In genomic region chr2:105593221-105593967, GRCh38 we compare ENCODE assay signal across 28 cellular contexts.
DNase-seq lines count a peak whose midpoint lies in the region; ATAC-seq, FAIRE-seq and TF ChIP-seq lines count a peak whose summit lies in the region.
"Had no signal": no experiment of that assay in that cellular context is flagged by ENCODE, and none has a peak within 500 bp of the region (broad histone marks: within the 10 kb centered on the region; RNA-seq: fewer than 3 reads in every experiment).

No MANE protein-coding gene starts in this region.

- peaks cover 3% of the 10 kb centered on the region for H3K9me3 Mint-ChIP-seq in astrocyte (ENCODE audit: unreplicated experiment)
- H3K9me3 Mint-ChIP-seq in activated naive CD4-positive, alpha-beta T cell treated with anti-CD3 and anti-CD28 coated beads, Interleukin-2, amount 50 U/mL, for 72 hours = peaks cover 8 to 10% of the 10 kb centered on the region in 2 donors
- peaks cover 7% of the 10 kb centered on the region for H3K9me3 Mint-ChIP-seq in natural killer cell treated with Interleukin-12 subunit alpha and Interleukin-12 subunit beta and Interleukin-15 and Interleukin-18, amount 100 ng/mL, for 72 hours

- H3K4me2 ChIP-seq in astrocyte (ENCODE audit: low read length) = no peak overlapping the region

- no peak for ATAC-seq in heart right ventricle
- ATAC-seq in activated naive CD4-positive, alpha-beta T cell treated with anti-CD3 and anti-CD28 coated beads, Interleukin-2, amount 50 U/mL, for 72 hours = no peak
- no peak for ATAC-seq in natural killer cell treated with Interleukin-12 subunit alpha and Interleukin-12 subunit beta and Interleukin-15 and Interleukin-18, amount 100 ng/mL, for 72 hours
- ATAC-seq: activated naive CD8-positive, alpha-beta T cell treated with anti-CD3 and anti-CD28 coated beads, Interleukin-2, amount 50 U/mL, for 24 hours; SK-N-SH treated with all-trans-retinoic acid at 6 μM for 48 hours; T-helper 17 cell had no signal

- FAIRE-seq in astrocyte (lab: Jason Lieb, UNC) = no peak
- FAIRE-seq: A204.1, endothelial cell of umbilical vein, G401.6 had no signal

- no peak overlapping the region for H2AFZ ChIP-seq in astrocyte (ENCODE audit: low read depth, low read length)

- WGBS in heart right ventricle, 2 donors = 91 to 93% methylated on average over 11 of the region's 11 CpGs

- H3K36me3 ChIP-seq in astrocyte (ENCODE audit: insufficient read depth, low read length) (no peaks in the 10 kb centered on the region), heart right ventricle (no peaks in the 10 kb centered on the region)
- H3K36me3 ChIP-seq: uterus had no signal

- H3K4me3 Mint-ChIP-seq in astrocyte (ENCODE audit: unreplicated experiment) = no peak overlapping the region
- H3K4me3 Mint-ChIP-seq in natural killer cell treated with Interleukin-12 subunit alpha and Interleukin-12 subunit beta and Interleukin-15 and Interleukin-18, amount 100 ng/mL, for 72 hours = no peak overlapping the region
- H3K4me3 Mint-ChIP-seq: activated naive CD8-positive, alpha-beta T cell treated with anti-CD3 and anti-CD28 coated beads, Interleukin-2, amount 50 U/mL, for 24 hours; CD4-positive, alpha-beta memory T cell; T-helper 17 cell had no signal

- H4K20me1 ChIP-seq in astrocyte (ENCODE audit: insufficient read depth, low read length) = no peaks in the 10 kb centered on the region

- H3K79me2 ChIP-seq in astrocyte (ENCODE audit: insufficient read depth, low read length) = no peaks in the 10 kb centered on the region

- peaks cover 3% of the 10 kb centered on the region for H3K9me3 ChIP-seq in astrocyte (ENCODE audit: insufficient read depth, low read depth, low read length)
- H3K9me3 ChIP-seq in heart right ventricle = peaks cover 0 to 11% (median 0%) of the 10 kb centered on the region in 11 donors
- H3K9me3 ChIP-seq: testis, uterus had no signal

- peak; percentile 26 for DNase-seq in AG10803 (ENCODE audit: low read depth)
- DNase-seq in HT1080 (ENCODE audit: low read depth) = peak; percentile 50
- peak; percentile 30 for DNase-seq in astrocyte (ENCODE audit: low read depth)
- peak; percentile 76 for DNase-seq in islet precursor cell
- no peak for DNase-seq in heart right ventricle
- no peak for DNase-seq in OCI-M2 (lab: John Stamatoyannopoulos, UW; ENCODE audit: unreplicated experiment)
- no peak for DNase-seq in activated naive CD4-positive, alpha-beta T cell treated with anti-CD3 and anti-CD28 coated beads, Interleukin-2, amount 50 U/mL, for 72 hours (ENCODE audit: low spot score in 2 of 2)
- DNase-seq in natural killer cell treated with Interleukin-12 subunit alpha and Interleukin-12 subunit beta and Interleukin-15 and Interleukin-18, amount 100 ng/mL, for 72 hours (ENCODE audit: low spot score) = no peak
- DNase-seq: activated CD4-positive, alpha-beta T cell treated with anti-CD3 and anti-CD28 coated beads for 4 hours; activated CD8-positive, alpha-beta memory T cell treated with anti-CD3 and anti-CD28 coated beads for 24 hours; activated gamma-delta T cell; activated naive CD8-positive, alpha-beta T cell treated with anti-CD3 and anti-CD28 coated beads, Interleukin-2, amount 50 U/mL, for 24 hours; activated T-cell treated with anti-CD3 and anti-CD28 coated beads, Interleukin-2, amount 50 U/mL, for 1 hour; AML-193; CD4-positive, alpha-beta memory T cell; H7; NCI-H1092 treated with DMSO at 0.1 percent for 48 hours; NCI-H2029 treated with DMSO at 0.1 percent for 48 hours; NCI-H2227 treated with DMSO at 0.1 percent for 48 hours; stimulated activated naive CD4-positive, alpha-beta T cell; T-helper 17 cell; testis; uterus had no signal

- no peaks in the 10 kb centered on the region for H3K36me3 Mint-ChIP-seq in astrocyte (ENCODE audit: low read depth, unreplicated experiment)
- H3K36me3 Mint-ChIP-seq in activated naive CD4-positive, alpha-beta T cell treated with anti-CD3 and anti-CD28 coated beads, Interleukin-2, amount 50 U/mL, for 72 hours = peaks cover 0 to 19% of the 10 kb centered on the region in 2 donors
- H3K36me3 Mint-ChIP-seq in natural killer cell treated with Interleukin-12 subunit alpha and Interleukin-12 subunit beta and Interleukin-15 and Interleukin-18, amount 100 ng/mL, for 72 hours = peaks cover 5% of the 10 kb centered on the region

- H3K9ac ChIP-seq in astrocyte (ENCODE audit: low read length) = no peak overlapping the region

- no peak overlapping the region for H3K4me3 ChIP-seq in AG10803 (ENCODE audit: low read length)
- H3K4me3 ChIP-seq in astrocyte (ENCODE audit: insufficient read depth, low read depth, low read length) = no peak overlapping the region
- H3K4me3 ChIP-seq in heart right ventricle = no peak overlapping the region
- H3K4me3 ChIP-seq: lung, testis, uterus had no signal

- H3K27me3 Mint-ChIP-seq in astrocyte (ENCODE audit: low read depth, unreplicated experiment) = no peaks in the 10 kb centered on the region
- H3K27me3 Mint-ChIP-seq in natural killer cell treated with Interleukin-12 subunit alpha and Interleukin-12 subunit beta and Interleukin-15 and Interleukin-18, amount 100 ng/mL, for 72 hours = no peaks in the 10 kb centered on the region
- H3K27me3 Mint-ChIP-seq: T-helper 17 cell had no signal

- peaks cover 32% of the 10 kb centered on the region for H3K4me1 Mint-ChIP-seq in astrocyte (ENCODE audit: low read depth, unreplicated experiment)
- H3K4me1 Mint-ChIP-seq in natural killer cell treated with Interleukin-12 subunit alpha and Interleukin-12 subunit beta and Interleukin-15 and Interleukin-18, amount 100 ng/mL, for 72 hours (ENCODE audit: low read depth in 2 of 2) = no peaks in the 10 kb centered on the region
- H3K4me1 Mint-ChIP-seq: CD4-positive, alpha-beta memory T cell had no signal

- no peaks in the 10 kb centered on the region for H3K27me3 ChIP-seq in astrocyte (ENCODE audit: insufficient read depth, low read length)
- H3K27me3 ChIP-seq in heart right ventricle = no peaks in the 10 kb centered on the region
- H3K27me3 ChIP-seq: testis, uterus had no signal

- intact Hi-C loops in heart right ventricle (cut with DNase I) = no loop called here

- peaks cover 8% of the 10 kb centered on the region for H3K4me1 ChIP-seq in astrocyte (ENCODE audit: insufficient read depth, low read length)
- peaks cover 0 to 11% (median under 1%) of the 10 kb centered on the region in 9 donors for H3K4me1 ChIP-seq in heart right ventricle
- H3K4me1 ChIP-seq: uterus had no signal

- no peak overlapping the region for H3K27ac Mint-ChIP-seq in astrocyte (ENCODE audit: unreplicated experiment)
- no peak overlapping the region for H3K27ac Mint-ChIP-seq in activated naive CD4-positive, alpha-beta T cell treated with anti-CD3 and anti-CD28 coated beads, Interleukin-2, amount 50 U/mL, for 72 hours
- H3K27ac Mint-ChIP-seq in natural killer cell treated with Interleukin-12 subunit alpha and Interleukin-12 subunit beta and Interleukin-15 and Interleukin-18, amount 100 ng/mL, for 72 hours = no peak overlapping the region
- H3K27ac Mint-ChIP-seq: activated naive CD8-positive, alpha-beta T cell treated with anti-CD3 and anti-CD28 coated beads, Interleukin-2, amount 50 U/mL, for 24 hours; CD4-positive, alpha-beta memory T cell; T-helper 17 cell had no signal

- H3K27ac ChIP-seq in astrocyte (ENCODE audit: low read depth, low read length) (no peak overlapping the region), heart right ventricle (no peak overlapping the region)
- H3K27ac ChIP-seq: uterus had no signal

- no peak for TF ChIP-seq CTCF in AG10803 (conservative IDR thresholded peaks at IDR 0.05; ENCODE audit: low read length)
- no peak for TF ChIP-seq CTCF in astrocyte (IDR thresholded peaks at IDR 0.05; ENCODE audit: insufficient read depth, low read depth, low read length)
- no peak for TF ChIP-seq CTCF in heart right ventricle (IDR thresholded peaks at IDR 0.05)

Comparison
In these comparisons a context has a peak if more than half of its experiments do, and no peak if none do; other contexts are left out.
1. DNase-seq: peak in AG10803 (single experiment), HT1080 (single experiment), astrocyte (single experiment) and islet precursor cell (single experiment); none in heart right ventricle (0 of 2), OCI-M2 (single experiment), activated naive CD4-positive, alpha-beta T cell treated with anti-CD3 and anti-CD28 coated beads, Interleukin-2, amount 50 U/mL, for 72 hours (0 of 2) and natural killer cell treated with Interleukin-12 subunit alpha and Interleukin-12 subunit beta and Interleukin-15 and Interleukin-18, amount 100 ng/mL, for 72 hours (single experiment).